ENCODE assay signal across 7 cellular contexts in genomic region chr9:10003047-10003446, GRCh38.
"Had no signal": no experiment of that assay in that cellular context is flagged by ENCODE, and none has a peak within 500 bp of the region (broad histone marks: within the 10 kb centered on the region; RNA-seq: fewer than 3 reads in every experiment).

No MANE protein-coding gene starts in this region.

- H3K36me3 Mint-ChIP-seq: IgD-negative memory B cell had no signal

- DNase-seq: H9, HCEC 1CT had no signal

- FAIRE-seq: H1, H54, HepG2 had no signal

- H2AFZ ChIP-seq: GM23338 had no signal

- H3K27ac Mint-ChIP-seq: GM23338, H9, IgD-negative memory B cell had no signal

- H3K4me3 Mint-ChIP-seq: GM23338, H9, IgD-negative memory B cell had no signal

- H3K4me2 ChIP-seq: GM23338 had no signal

- H3K27me3 Mint-ChIP-seq: IgD-negative memory B cell had no signal

- ATAC-seq: GM23338, HepG2 had no signal

- H3K4me3 ChIP-seq: GM23338 had no signal

- H3K9me3 Mint-ChIP-seq: GM23338, H9, IgD-negative memory B cell had no signal
